17 cellular contexts compared by ENCODE assay signal in genomic region chr21:17476006-17476405, GRCh38. TPM values are rescaled to one million over a fixed set of nuclear protein-coding genes. Genes with fewer than 3 reads are reported as not detected.
DNase-seq lines count a peak whose midpoint lies in the region; ATAC-seq and TF ChIP-seq lines count a peak whose summit lies in the region.
"Had no signal": no experiment of that assay in that cellular context is flagged by ENCODE, and none has a peak within 500 bp of the region (broad histone marks: within the 10 kb centered on the region; RNA-seq: fewer than 3 reads in every experiment).

No MANE protein-coding gene starts in this region.

- no peaks in the 10 kb centered on the region for H4K20me1 ChIP-seq in hepatocyte (ENCODE audit: insufficient read depth, poor library complexity, severe bottlenecking)

- H3K36me3 ChIP-seq in hepatocyte (replicated peaks; ENCODE audit: insufficient read depth, low read depth) = no peaks in the 10 kb centered on the region
- H3K36me3 ChIP-seq: WERI-Rb-1 had no signal

- peak overlapping the region in 1 of 7 donors; percentile 76 for H3K27ac Mint-ChIP-seq in CD14-positive monocyte

- TF ChIP-seq CTCF in hepatocyte (IDR thresholded peaks at IDR 0.05; ENCODE audit: poor library complexity) = no peak
- no peak for TF ChIP-seq CTCF in CD14-positive monocyte (IDR thresholded peaks at IDR 0.05)
- TF ChIP-seq CTCF in GM20000 (IDR thresholded peaks at IDR 0.05; ENCODE audit: extremely low read depth, missing control alignments) = no peak

- no peaks in the 10 kb centered on the region for H3K9me3 ChIP-seq in hepatocyte (ENCODE audit: low read depth)

- no peaks in the 10 kb centered on the region for H3K27me3 ChIP-seq in hepatocyte

- H3K9me2 ChIP-seq in hepatocyte (replicated peaks; ENCODE audit: insufficient read depth) = no peaks in the 10 kb centered on the region

- 66% methylated on average over 4 of the region's 4 CpGs for WGBS in hepatocyte (ENCODE audit: low lambda C conversion rate, missing lambda C conversion rate)

- peak overlapping the region; percentile 63 for H3K27ac ChIP-seq in hepatocyte
- H3K27ac ChIP-seq: HL-60, SK-N-MC, WERI-Rb-1 had no signal

- H3K4me3 ChIP-seq in hepatocyte = no peak overlapping the region
- H3K4me3 ChIP-seq: SK-N-MC, smooth muscle cell had no signal

- no peak overlapping the region for H3K4me3 Mint-ChIP-seq in CD14-positive monocyte

- intact Hi-C loops in CD14-positive monocyte (cut with micrococcal nuclease) = no loop called here

- DNase-seq in Ammon's horn (ENCODE audit: low spot score) (peak; percentile 63), NOMO-1 treated with DMSO at 0.1 percent for 48 hours (lab: John Stamatoyannopoulos, UW; ENCODE audit: unreplicated experiment) (peak; percentile 66), hepatocyte (ENCODE audit: low spot score) (no peak), CD14-positive monocyte (ENCODE audit: low spot score) (no peak), DMS153 treated with DMSO at 0.1 percent for 48 hours (lab: John Stamatoyannopoulos, UW; ENCODE audit: unreplicated experiment) (no peak), germinal center (ENCODE audit: low spot score) (no peak), GM20000 (ENCODE audit: low spot score) (no peak)
- DNase-seq: activated CD8-positive, alpha-beta memory T cell treated with anti-CD3 and anti-CD28 coated beads for 24 hours; activated effector memory CD4-positive, alpha-beta T cell treated with anti-CD3 and anti-CD28 coated beads, Interleukin-2, amount 50 U/mL, for 16 hours; mammary epithelial cell; NCI-H1694 treated with DMSO at 0.1 percent for 48 hours; NCI-H774; WERI-Rb-1 had no signal

- H3K4me1 Mint-ChIP-seq in CD14-positive monocyte = peaks cover 3% of the 10 kb centered on the region

- peaks cover 0 to 7% (median 2%) of the 10 kb centered on the region in 3 donors for H3K27me3 Mint-ChIP-seq in CD14-positive monocyte (ENCODE audit: low read depth in 3 of 3)

- no peak overlapping the region for H3K4me2 ChIP-seq in hepatocyte
- H3K4me2 ChIP-seq: smooth muscle cell had no signal

- peaks cover 13% of the 10 kb centered on the region for H3K4me1 ChIP-seq in hepatocyte (ENCODE audit: insufficient read depth)

- H3K36me3 Mint-ChIP-seq in CD14-positive monocyte = no peaks in the 10 kb centered on the region

- H3K9me3 Mint-ChIP-seq in CD14-positive monocyte = peaks cover 0 to 8% (median 3%) of the 10 kb centered on the region in 7 donors

- ATAC-seq in GM21576 (IDR thresholded peaks at IDR 0.05; ENCODE audit: unreplicated experiment) = peak; percentile 82

- H2AFZ ChIP-seq in hepatocyte = no peak overlapping the region

- no peaks in the 10 kb centered on the region for H3K79me2 ChIP-seq in hepatocyte

RNA-seq across cellular contexts. Expression of gene CXADR, which starts 36.8 kb away (rescaled TPM):
- 88.9 and 93.4 TPM in 2 replicates for total RNA-seq in hepatocyte
- polyA plus RNA-seq in hepatocyte (66.3 and 75.0 TPM in 2 replicates), CD14-positive monocyte (not detected)

Comparison
In these comparisons a context has a peak if more than half of its experiments do, and no peak if none do; other contexts are left out.
1. DNase-seq: peak in Ammon's horn (single experiment) and NOMO-1 treated with DMSO at 0.1 percent for 48 hours (single experiment); none in hepatocyte (single experiment), CD14-positive monocyte (single experiment), DMS153 treated with DMSO at 0.1 percent for 48 hours (single experiment), germinal center (single experiment) and GM20000 (single experiment).
2. RNA of gene CXADR, which starts 36.8 kb away (polyA plus RNA-seq): 66.3 to 75.0 TPM in hepatocyte; not detected in CD14-positive monocyte; every median in the first group is over 10 times any median in the second.